ENCODE assay signal across 24 cellular contexts in the genomic region with DNA sequence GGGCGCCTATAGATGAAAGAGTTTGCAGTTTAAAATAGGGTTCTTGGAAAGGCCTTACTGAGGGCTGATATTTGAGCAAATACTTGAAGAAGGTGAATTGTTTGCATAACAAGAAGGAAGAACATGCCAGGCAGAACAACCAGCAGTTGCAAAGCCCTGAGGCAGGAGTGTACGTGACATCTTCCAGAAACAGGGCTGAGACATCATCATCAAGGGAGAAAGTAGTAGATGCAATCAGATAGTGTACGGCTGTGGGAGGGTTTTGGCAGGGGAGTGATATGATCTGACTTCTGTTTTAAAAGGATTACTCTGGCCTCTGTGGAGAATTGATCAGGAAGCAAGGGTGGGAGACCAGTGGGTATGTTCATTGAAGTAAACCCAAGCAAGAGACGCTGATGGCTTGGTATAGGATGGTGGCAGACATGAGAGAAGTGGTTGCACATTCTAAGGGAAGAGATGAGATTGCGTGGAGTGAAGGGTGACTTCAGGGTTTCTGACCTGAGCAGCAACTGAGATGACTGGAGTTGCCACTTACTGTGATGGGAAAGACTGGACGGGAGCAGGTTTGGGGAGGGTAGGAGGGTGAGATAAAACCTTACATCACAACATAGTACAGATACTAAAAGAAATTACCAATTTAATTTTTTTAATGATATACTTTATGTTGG. TPM values are rescaled to one million over a fixed set of nuclear protein-coding genes. Genes with fewer than 3 reads are reported as not detected.
A peak's percentile ranks its signal among the peaks of the same experiment; 100 is the strongest.
DNase-seq lines count a peak whose midpoint lies in the region; ATAC-seq and TF ChIP-seq lines count a peak whose summit lies in the region.
"Had no signal": no experiment of that assay in that cellular context is flagged by ENCODE, and none has a peak within 500 bp of the region (broad histone marks: within the 10 kb centered on the region; RNA-seq: fewer than 3 reads in every experiment).

No MANE protein-coding gene starts in this region.

- DNase-seq in ELF-1 (ENCODE audit: low read depth, low spot score) (peak; percentile 92), SK-N-SH (peak; percentile 42), progenitor cell of endocrine pancreas (ENCODE audit: low spot score, unreplicated experiment) (no peak), natural killer cell (no peak), NCI-H2227 (lab: John Stamatoyannopoulos, UW; ENCODE audit: unreplicated experiment) (no peak), posterior vena cava (ENCODE audit: low spot score) (no peak)
- DNase-seq: activated CD4-positive, CD25-positive, alpha-beta regulatory T cell treated with anti-CD3 and anti-CD28 coated beads, Interleukin-2, amount 50 U/mL, for 72 hours; activated CD8-positive, alpha-beta memory T cell treated with anti-CD3 and anti-CD28 coated beads, Interleukin-2, amount 10 ng/mL, durations not matched to agents 7 days and 5 days; activated effector memory CD4-positive, alpha-beta T cell treated with Interleukin-2 at 50 U/mL for 16 hours; H9; immature natural killer cell; Karpas-422; NCI-H1417; NCI-H2171 treated with DMSO at 0.1 percent for 48 hours; T-cell; upper lobe of left lung had no signal

- H3K4me3 Mint-ChIP-seq in progenitor cell of endocrine pancreas (ENCODE audit: low read depth): peak overlapping the region; percentile 29
- H3K4me3 Mint-ChIP-seq in natural killer cell: no peak overlapping the region
- H3K4me3 Mint-ChIP-seq: activated CD8-positive, alpha-beta memory T cell treated with anti-CD3 and anti-CD28 coated beads, Interleukin-2, amount 10 ng/mL, durations not matched to agents 7 days and 5 days; H9; immature natural killer cell; memory B cell; stimulated activated naive CD8-positive, alpha-beta T cell treated with anti-CD3 and anti-CD28 coated beads, Interleukin-15, Interleukin-2, amounts not matched to agents 100 ng/mL and 50 ng/mL, for 24 hours; T-cell had no signal

- H3K27ac ChIP-seq in SK-N-SH (ENCODE audit: low read depth in 2 of 2, low read length in 1 of 2) (no peak overlapping the region; a peak in 1 of 4 replicates), gastroesophageal sphincter (no peak overlapping the region)
- H3K27ac ChIP-seq: BLaER1, coronary artery, upper lobe of left lung had no signal

- H3F3A ChIP-seq in SK-N-SH (replicated peaks; ENCODE audit: insufficient read depth): no peaks in the 10 kb centered on the region

- H3K36me3 ChIP-seq in SK-N-SH (replicated peaks in 1 of 2; ENCODE audit: control insufficient read depth in 1 of 2, insufficient read depth in 2 of 2, low read length in 1 of 2) (peaks cover 43 to 53% of the 10 kb centered on the region in 2 experiments), gastroesophageal sphincter (peaks cover 11 to 66% of the 10 kb centered on the region in 2 donors)

- CTCF ChIA-PET in SK-N-SH (lab: Yijun Ruan, JAX): no interaction called here

- POLR2A ChIA-PET in SK-N-SH (lab: Yijun Ruan, JAX): no interaction called here

- no peaks in the 10 kb centered on the region for H4K20me1 ChIP-seq in SK-N-SH (ENCODE audit: insufficient read depth)
- H4K20me1 ChIP-seq: BLaER1 had no signal

- peak in 1 of 2 experiments; percentile 20; a peak in 1 of 4 replicates for TF ChIP-seq EP300 in SK-N-SH (IDR thresholded peaks at IDR 0.05; ENCODE audit: borderline replicate concordance in 1 of 2, low read depth in 1 of 2, low read length in 1 of 2)
- no peak for TF ChIP-seq EP300 in gastroesophageal sphincter (IDR thresholded peaks at IDR 0.05)

- no peaks in the 10 kb centered on the region for H3K9me3 ChIP-seq in SK-N-SH
- H3K9me3 ChIP-seq in gastroesophageal sphincter: no peaks in the 10 kb centered on the region
- H3K9me3 ChIP-seq: BLaER1, upper lobe of left lung had no signal

- H3K4me2 ChIP-seq in SK-N-SH: no peak overlapping the region
- H3K4me2 ChIP-seq: BLaER1 had no signal

- peak overlapping the region; percentile 50 for H3K27ac Mint-ChIP-seq in progenitor cell of endocrine pancreas
- peak overlapping the region in 1 of 2 donors; percentile 11 for H3K27ac Mint-ChIP-seq in natural killer cell
- H3K27ac Mint-ChIP-seq: activated CD8-positive, alpha-beta memory T cell treated with anti-CD3 and anti-CD28 coated beads, Interleukin-2, amount 10 ng/mL, durations not matched to agents 7 days and 5 days; stimulated activated naive CD8-positive, alpha-beta T cell treated with anti-CD3 and anti-CD28 coated beads, Interleukin-15, Interleukin-2, amounts not matched to agents 100 ng/mL and 50 ng/mL, for 24 hours; T-cell had no signal

- peaks cover 0 to 7% of the 10 kb centered on the region in 2 experiments; a peak in 1 of 4 replicates for H3K4me1 ChIP-seq in SK-N-SH (ENCODE audit: control insufficient read depth in 1 of 2, insufficient read depth in 2 of 2, low read depth in 1 of 2, low read length in 1 of 2)
- H3K4me1 ChIP-seq in gastroesophageal sphincter: no peaks in the 10 kb centered on the region
- H3K4me1 ChIP-seq: BLaER1 had no signal

- no peaks in the 10 kb centered on the region for H3K27me3 Mint-ChIP-seq in progenitor cell of endocrine pancreas
- no peaks in the 10 kb centered on the region for H3K27me3 Mint-ChIP-seq in natural killer cell (ENCODE audit: low read depth in 2 of 2)
- H3K27me3 Mint-ChIP-seq: activated CD8-positive, alpha-beta memory T cell treated with anti-CD3 and anti-CD28 coated beads, Interleukin-2, amount 10 ng/mL, durations not matched to agents 7 days and 5 days; memory B cell; stimulated activated naive CD8-positive, alpha-beta T cell treated with anti-CD3 and anti-CD28 coated beads, Interleukin-15, Interleukin-2, amounts not matched to agents 100 ng/mL and 50 ng/mL, for 24 hours; T-cell had no signal

- H3K4me1 Mint-ChIP-seq in progenitor cell of endocrine pancreas (ENCODE audit: low read depth): peaks cover 44% of the 10 kb centered on the region
- H3K4me1 Mint-ChIP-seq in natural killer cell: no peaks in the 10 kb centered on the region
- H3K4me1 Mint-ChIP-seq: activated CD8-positive, alpha-beta memory T cell treated with anti-CD3 and anti-CD28 coated beads, Interleukin-2, amount 10 ng/mL, durations not matched to agents 7 days and 5 days; immature natural killer cell; memory B cell; T-cell had no signal

- no peak overlapping the region for H2AFZ ChIP-seq in SK-N-SH (ENCODE audit: low read depth)

- no peak for TF ChIP-seq RAD21 in SK-N-SH (IDR thresholded peaks at IDR 0.05; ENCODE audit: low read length)

- no peaks in the 10 kb centered on the region for H3K9me3 Mint-ChIP-seq in progenitor cell of endocrine pancreas (ENCODE audit: low read depth)
- H3K9me3 Mint-ChIP-seq in natural killer cell: no peaks in the 10 kb centered on the region
- H3K9me3 Mint-ChIP-seq: H9; immature natural killer cell; memory B cell; stimulated activated naive CD8-positive, alpha-beta T cell treated with anti-CD3 and anti-CD28 coated beads, Interleukin-15, Interleukin-2, amounts not matched to agents 100 ng/mL and 50 ng/mL, for 24 hours; T-cell had no signal

- H3K4me3 ChIP-seq in SK-N-SH (ENCODE audit: low read depth in 2 of 2, low read length in 1 of 2) (no peak overlapping the region), gastroesophageal sphincter (no peak overlapping the region)
- H3K4me3 ChIP-seq: BLaER1, coronary artery, upper lobe of left lung had no signal

- WGBS in SK-N-SH (ENCODE audit: low lambda C conversion rate): 72% methylated on average over 6 of the region's 6 CpGs
- 65 to 78% methylated on average over 6 of the region's 6 CpGs for WGBS in gastroesophageal sphincter (ENCODE audit: low coverage in 1 of 2), 2 donors

- no peak for TF ChIP-seq POLR2A in gastroesophageal sphincter (IDR thresholded peaks at IDR 0.05)

- H3K9me2 ChIP-seq in SK-N-SH: no peaks in the 10 kb centered on the region

- ATAC-seq in esophagus mucosa (peak; percentile 71), gastroesophageal sphincter (no peak), natural killer cell (no peak)
- ATAC-seq: activated CD8-positive, alpha-beta memory T cell treated with anti-CD3 and anti-CD28 coated beads, Interleukin-2, amount 10 ng/mL, durations not matched to agents 7 days and 5 days; T-cell had no signal

- H3K27me3 ChIP-seq in SK-N-SH (ENCODE audit: insufficient read depth) (no peaks in the 10 kb centered on the region), gastroesophageal sphincter (no peaks in the 10 kb centered on the region)
- H3K27me3 ChIP-seq: BLaER1, upper lobe of left lung had no signal

- no peak overlapping the region for H3K9ac ChIP-seq in SK-N-SH
- H3K9ac ChIP-seq: BLaER1 had no signal

- H3K36me3 Mint-ChIP-seq in progenitor cell of endocrine pancreas (ENCODE audit: insufficient read depth) (peaks cover 22% of the 10 kb centered on the region), natural killer cell (peaks cover 34% of the 10 kb centered on the region)

- intact Hi-C loops in natural killer cell (cut with micrococcal nuclease) (no loop called here), posterior vena cava (cut with DNase I) (no loop called here)

- TF ChIP-seq CTCF in SK-N-SH (IDR thresholded peaks at IDR 0.05): no peak
- no peak for TF ChIP-seq CTCF in progenitor cell of endocrine pancreas (IDR thresholded peaks at IDR 0.05; ENCODE audit: unreplicated experiment)
- no peak for TF ChIP-seq CTCF in gastroesophageal sphincter (IDR thresholded peaks at IDR 0.05)
- no peak for TF ChIP-seq CTCF in natural killer cell (IDR thresholded peaks at IDR 0.05)

- H3K79me2 ChIP-seq in SK-N-SH (ENCODE audit: insufficient read depth): no peaks in the 10 kb centered on the region

TF ChIP-seq in SK-N-SH, 30 proteins besides CTCF, POLR2A, EP300 and RAD21:
- TF ChIP-seq GABPA (IDR thresholded peaks at IDR 0.05; ENCODE audit: low read depth): no peak
- peak; percentile 90 for TF ChIP-seq GATA2 (CRISPR knock-in tag; IDR thresholded peaks at IDR 0.05)
- TF ChIP-seq RCOR1 (IDR thresholded peaks at IDR 0.05; ENCODE audit: low read length): peak; percentile 28; the same call in 1 of the 2 replicates
TF ChIP-seq in SK-N-SH: peak in this region for 2.

RNA-seq across cellular contexts. Expression of a gene that starts 28.8 kb away (rescaled TPM):
- polyA plus RNA-seq in SK-N-SH (2012; rRNA removed): 16.3 and 18.7 TPM in 2 replicates
- 14.4 and 14.5 TPM in 2 replicates for polyA plus RNA-seq in SK-N-SH (2012; cell fraction: cytosol; rRNA removed)
- 30.4 and 41.5 TPM in 2 replicates for polyA plus RNA-seq in SK-N-SH (2012; cell fraction: nucleus; rRNA removed)
- total RNA-seq in esophagus mucosa (21.5 TPM), progenitor cell of endocrine pancreas (28.5 and 28.9 TPM in 2 replicates), gastroesophageal sphincter (10 to 100 TPM; 11.1 to 21.0 (median 13.5) TPM), natural killer cell (10 to 100 TPM; 36.8 to 48.4 (median 38.2) TPM), posterior vena cava (10 to 100 TPM; 18.9 to 20.7 TPM)

RNA-seq across cellular contexts. Expression of a gene that starts 28.8 kb away (rescaled TPM):
- 0.05 TPM in 1 of 2 replicates, not detected in the other for polyA plus RNA-seq in SK-N-SH (2012; rRNA removed)
- polyA plus RNA-seq in SK-N-SH (2012; cell fraction: cytosol; rRNA removed): 0.03 and 0.04 TPM in 2 replicates
- polyA plus RNA-seq in SK-N-SH (2012; cell fraction: nucleus; rRNA removed): 0.05 and 0.07 TPM in 2 replicates
- total RNA-seq in esophagus mucosa: 0.28 TPM
- not detected in 2 replicates for total RNA-seq in progenitor cell of endocrine pancreas
- total RNA-seq in gastroesophageal sphincter: not detected
- 1 to 10 TPM in 2 of 3 donors, under 1 TPM in 1; 0.70 to 1.3 (median 1.1) TPM for total RNA-seq in natural killer cell
- total RNA-seq in posterior vena cava: not detected
- total RNA-seq: epithelial cell of proximal tubule, upper lobe of left lung had no signal
- polyA plus RNA-seq: neural cell had no signal

Comparison
In these comparisons a context has a peak if more than half of its experiments do, and no peak if none do; other contexts are left out.
1. DNase-seq: peak in ELF-1 (single experiment) and SK-N-SH (single experiment); none in progenitor cell of endocrine pancreas (single experiment), natural killer cell (single experiment), NCI-H2227 (single experiment) and posterior vena cava (single experiment).